33 cellular contexts compared by ENCODE assay signal in the genomic region with DNA sequence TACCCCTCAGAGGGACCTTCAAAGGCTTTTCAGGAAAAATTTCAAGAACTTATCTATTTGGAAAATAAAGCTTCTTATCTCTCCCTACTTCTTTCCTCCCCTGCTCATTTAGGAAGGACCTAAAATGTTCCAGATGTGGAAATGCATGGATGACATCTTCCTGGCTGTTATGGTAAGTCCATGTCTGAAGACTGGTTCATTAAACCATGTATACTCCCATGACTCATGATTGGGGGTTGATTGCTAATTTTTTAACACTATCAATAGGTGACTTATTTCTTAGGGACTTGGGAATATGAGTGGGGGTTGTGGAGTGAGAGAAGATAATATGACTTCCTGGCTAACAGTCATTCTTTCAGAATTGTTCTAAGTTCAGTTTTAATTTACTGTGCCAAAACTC.
"Had no signal": no experiment of that assay in that cellular context is flagged by ENCODE, and none has a peak within 500 bp of the region (broad histone marks: within the 10 kb centered on the region; RNA-seq: fewer than 3 reads in every experiment).

No MANE protein-coding gene starts in this region.

- H3K4me1 ChIP-seq: colonic mucosa, esophagus squamous epithelium, foreskin keratinocyte, left lung, parathyroid adenoma, right atrium auricular region, suprapubic skin, transverse colon, upper lobe of right lung, uterus had no signal

- H3K27ac Mint-ChIP-seq: immature natural killer cell; mesothelial cell of epicardium; naive B cell; natural killer cell treated with Interleukin-12 subunit alpha and Interleukin-12 subunit beta and Interleukin-15 and Interleukin-18, amount 100 ng/mL, for 72 hours; progenitor cell of endocrine pancreas had no signal

- H3K9me3 ChIP-seq: colonic mucosa, left lung, mucosa of descending colon, neutrophil, suprapubic skin, transverse colon, upper lobe of right lung, uterus had no signal

- H3K36me3 ChIP-seq: colonic mucosa, esophagus squamous epithelium, gastroesophageal sphincter, left lung, neutrophil, right atrium auricular region, suprapubic skin, transverse colon, upper lobe of right lung, uterus had no signal

- H3K27me3 ChIP-seq: colonic mucosa, esophagus squamous epithelium, foreskin keratinocyte, gastroesophageal sphincter, left lung, neutrophil, right atrium auricular region, suprapubic skin, transverse colon, upper lobe of right lung, uterus had no signal

- H2AFZ ChIP-seq: parathyroid adenoma had no signal

- H3K4me2 ChIP-seq: smooth muscle cell had no signal

- DNase-seq: colonic mucosa; dermis blood vessel endothelial cell; effector memory CD4-positive, alpha-beta T cell; erythroblast; esophagus squamous epithelium; foreskin keratinocyte; hypothalamus; immature natural killer cell; islet precursor cell; left cardiac atrium; left lung; mesenchymal stem cell; mucosa of descending colon; naive B cell; stimulated activated CD4-positive, alpha-beta T cell treated with anti-CD3 and anti-CD28 coated beads, Interleukin-12 subunit alpha, Interleukin-12 subunit beta, amount 100 ng/mL, for 4 hours; stimulated activated CD4-positive, alpha-beta T cell treated with anti-CD3 and anti-CD28 coated beads, Interleukin-1b, Interleukin-23, amount 100 ng/mL, for 48 hours; stimulated activated CD4-positive, alpha-beta T cell treated with anti-CD3 and anti-CD28 coated beads, Interleukin-4, amount 100 ng/mL, for 1 hour; stimulated activated CD8-positive, alpha-beta memory T cell treated with anti-CD3 and anti-CD28 coated beads, Interleukin-4, amount 100 ng/mL, for 48 hours; stimulated activated naive CD4-positive, alpha-beta T cell; stimulated activated naive CD8-positive, alpha-beta T cell treated with anti-CD3 and anti-CD28 coated beads, Interleukin-15, amount 100 ng/mL, for 72 hours; transverse colon; upper lobe of right lung; uterus had no signal

- H3K4me3 ChIP-seq: colonic mucosa, esophagus squamous epithelium, gastroesophageal sphincter, left lung, mucosa of descending colon, right atrium auricular region, smooth muscle cell, suprapubic skin, transverse colon, upper lobe of right lung, uterus had no signal

- H3K36me3 Mint-ChIP-seq: immature natural killer cell; naive B cell; natural killer cell treated with Interleukin-12 subunit alpha and Interleukin-12 subunit beta and Interleukin-15 and Interleukin-18, amount 100 ng/mL, for 72 hours had no signal

- H3K4me3 Mint-ChIP-seq: immature natural killer cell; mesothelial cell of epicardium; naive B cell; natural killer cell treated with Interleukin-12 subunit alpha and Interleukin-12 subunit beta and Interleukin-15 and Interleukin-18, amount 100 ng/mL, for 72 hours; neural crest cell; stimulated activated naive CD8-positive, alpha-beta T cell treated with anti-CD3 and anti-CD28 coated beads, Interleukin-15, amount 100 ng/mL, for 72 hours had no signal

- H3K79me2 ChIP-seq: parathyroid adenoma had no signal

- H3K27ac ChIP-seq: colonic mucosa, esophagus squamous epithelium, foreskin keratinocyte, gastroesophageal sphincter, left lung, neutrophil, parathyroid adenoma, right atrium auricular region, suprapubic skin, transverse colon, upper lobe of right lung, uterus had no signal

- H3K4me1 Mint-ChIP-seq: immature natural killer cell; naive B cell; stimulated activated naive CD8-positive, alpha-beta T cell treated with anti-CD3 and anti-CD28 coated beads, Interleukin-15, amount 100 ng/mL, for 72 hours had no signal

- H3K27me3 Mint-ChIP-seq: progenitor cell of endocrine pancreas had no signal
